Comparison of ENCODE assay signal across 8 cellular contexts in genomic region chr6:127539292-127539691, GRCh38. TPM values are rescaled to one million over a fixed set of nuclear protein-coding genes. Genes with fewer than 3 reads are reported as not detected.
DNase-seq lines count a peak whose midpoint lies in the region; ATAC-seq, FAIRE-seq and TF ChIP-seq lines count a peak whose summit lies in the region.

No MANE protein-coding gene starts in this region.

- peak; percentile 46 to 54 for TF ChIP-seq RAD21 in K562 (CRISPR knock-in tag; conservative IDR thresholded peaks at IDR 0.05 in 1 of 2, IDR thresholded peaks at IDR 0.05 in 1 of 2)

- no peak for FAIRE-seq in K562 (lab: Jason Lieb, UNC)

- CTCF ChIA-PET in K562 (lab: Yijun Ruan, JAX; ENCODE audit: low intra/inter-chr PET ratio), result interaction anchor here (0.6 to 1.3 kb wide), 3 partner anchors 74 to 237 kb away, joined by 3 to 8 read pairs (median 4); no protein-coding TSS in a partner anchor

- in situ Hi-C loops in K562 (cut with MboI), result no loop called here

- no peaks in the 10 kb centered on the region for H3K27me3 ChIP-seq in K562 (ENCODE audit: control insufficient read depth in 2 of 2, insufficient read depth in 2 of 2, low read length in 2 of 2)
- H3K27me3 ChIP-seq in ovary, result no peaks in the 10 kb centered on the region

- H3K9me1 ChIP-seq in K562 (ENCODE audit: control insufficient read depth, insufficient read depth, low read length), result no peaks in the 10 kb centered on the region

- BruUV-seq in K562 (replicated peaks; lab: Mats Ljungman, UMichigan), result no TSS peak

- H3K36me3 ChIP-seq in K562 (ENCODE audit: control insufficient read depth, insufficient read depth, low read length) (no peaks in the 10 kb centered on the region), ovary (no peaks in the 10 kb centered on the region)

- WGBS in K562 (ENCODE audit: insufficient coverage, low coverage, missing lambda C conversion rate), result 0% methylated on average over 2 of the region's 2 CpGs
- 25 to 34% (median 32%) methylated on average over 2 of the region's 2 CpGs for WGBS in ovary, 3 donors

- H3K4me3 ChIP-seq in K562 (no peak overlapping the region), ovary (no peak overlapping the region)

- no peaks in the 10 kb centered on the region for H3K79me2 ChIP-seq in K562 (ENCODE audit: control insufficient read depth, insufficient read depth, low read length)

- TF ChIP-seq POLR2A in K562 (conservative IDR thresholded peaks at IDR 0.05), result no peak
- no peak for TF ChIP-seq POLR2A in ovary (IDR thresholded peaks at IDR 0.05)

- ATAC-seq in GM18861 (IDR thresholded peaks at IDR 0.05; ENCODE audit: unreplicated experiment) (peak; percentile 61), K562 (0 out of 3 replicates have a peak, but pooled peaks have one; percentile 47)

- no peaks in the 10 kb centered on the region for H4K20me1 ChIP-seq in K562 (replicated peaks; ENCODE audit: control insufficient read depth, insufficient read depth, low read length)

- H3K9me3 ChIP-seq in K562 (replicated peaks; ENCODE audit: control insufficient read depth, insufficient read depth, low read depth, low read length) (no peaks in the 10 kb centered on the region), ovary (no peaks in the 10 kb centered on the region)

- no peak overlapping the region for H3K27ac ChIP-seq in K562 (ENCODE audit: extremely low read depth, low read depth, low read length)
- H3K27ac ChIP-seq in ovary, result no peak overlapping the region

- TF ChIP-seq EP300 in K562 (IDR thresholded peaks at IDR 0.05; ENCODE audit: low read length) (no peak), ovary (IDR thresholded peaks at IDR 0.05) (no peak)

- DNase-seq in AG08395 (ENCODE audit: low spot score) (peak; percentile 54), NCI-H1105 (lab: John Stamatoyannopoulos, UW) (peak; percentile 11), K562 (ENCODE audit: extremely low read depth in 1 of 4, low spot score in 3 of 4) (peak in 1 of 4 experiments; percentile 16), ovary (no peak), activated gamma-delta T cell treated with Interleukin-2 at 50 U/mL for 16 hours (no peak)
- no peak for DNase-seq in stimulated activated CD4-positive, alpha-beta T cell treated with anti-CD3 and anti-CD28 coated beads, Interleukin-1b, Interleukin-23, amount 100 ng/mL, for 48 hours
- DNase-seq in stimulated activated CD4-positive, alpha-beta T cell treated with anti-CD3 and anti-CD28 coated beads, Interleukin-4, amount 100 ng/mL, for 1 hour, result no peak

- TF ChIP-seq CTCF in K562 (IDR thresholded peaks at IDR 0.05 in 2 of 3, conservative IDR thresholded peaks at IDR 0.05 in 1 of 3; ENCODE audit: insufficient read depth in 2 of 3, low read depth in 1 of 3, low read length in 3 of 3), result peak in 1 of 3 experiments; percentile 43; a peak in 2 of 6 replicates
- peak in 2 of 3 donors; percentile 13 to 34 for TF ChIP-seq CTCF in ovary (IDR thresholded peaks at IDR 0.05)

- H2AFZ ChIP-seq in K562 (ENCODE audit: low read depth, low read length), result no peak overlapping the region

- intact Hi-C loops in K562 (cut with micrococcal nuclease), result loop anchor here (2.0 to 5.0 kb wide), 3 partner anchors 74 to 352 kb away; no protein-coding TSS in a partner anchor
- intact Hi-C loops in ovary (cut with DNase I), result loop anchor here in 1 of 4 donors (10.0 kb wide), 1 partner anchor 54 kb away; no protein-coding TSS in a partner anchor

- POLR2A ChIA-PET in K562 (lab: Yijun Ruan, JAX), result no interaction called here

- H3K4me1 ChIP-seq in K562 (replicated peaks in 1 of 2; ENCODE audit: control insufficient read depth in 2 of 2, insufficient read depth in 2 of 2, low read length in 2 of 2) (no peaks in the 10 kb centered on the region), ovary (ENCODE audit: insufficient read depth) (no peaks in the 10 kb centered on the region)

- H3K4me2 ChIP-seq in K562 (ENCODE audit: insufficient read depth, low read length), result no peak overlapping the region

- H3K9ac ChIP-seq in K562 (ENCODE audit: insufficient read depth in 1 of 2, low read depth in 2 of 2, low read length in 2 of 2), result no peak overlapping the region

TF ChIP-seq in K562, 482 proteins besides CTCF, POLR2A, EP300 and RAD21 (continues in another document):
- TF ChIP-seq TRIM24 (IDR thresholded peaks at IDR 0.05) (no peak), E2F8 (IDR thresholded peaks at IDR 0.05; ENCODE audit: low read depth, partially characterized antibody) (no peak), SIX5 (IDR thresholded peaks at IDR 0.05; ENCODE audit: borderline replicate concordance in 1 of 2, insufficient read depth in 1 of 2, low read depth in 1 of 2, low read length in 2 of 2) (no peak), HSF4 (CRISPR knock-in tag; IDR thresholded peaks at IDR 0.05; ENCODE audit: borderline replicate concordance) (no peak), GTF2A2 (tag; IDR thresholded peaks at IDR 0.05) (no peak), OTX1 (CRISPR knock-in tag; IDR thresholded peaks at IDR 0.05) (no peak), CCNT2 (IDR thresholded peaks at IDR 0.05; ENCODE audit: borderline replicate concordance, extremely low read depth, insufficient read length, low read depth, low read length) (no peak), ZEB2 (IDR thresholded peaks at IDR 0.05) (no peak), NR1H2 (CRISPR knock-in tag; IDR thresholded peaks at IDR 0.05) (no peak), ATF1 (CRISPR knock-in tag; IDR thresholded peaks at IDR 0.05) (no peak), ATF1 (tag; IDR thresholded peaks at IDR 0.05) (no peak), ZBTB43 (CRISPR knock-in tag; IDR thresholded peaks at IDR 0.05) (no peak), LEF1 (IDR thresholded peaks at IDR 0.05) (no peak), ZNF431 (CRISPR knock-in tag; IDR thresholded peaks at IDR 0.05) (no peak), WHSC1 (IDR thresholded peaks at IDR 0.05; ENCODE audit: low read length) (no peak), RUNX1 (IDR thresholded peaks at IDR 0.05; ENCODE audit: low read depth) (no peak), CXXC5 (CRISPR knock-in tag; IDR thresholded peaks at IDR 0.05) (no peak), BRD4 (IDR thresholded peaks at IDR 0.05) (no peak), PREB (CRISPR knock-in tag; IDR thresholded peaks at IDR 0.05) (no peak)

RNA-seq across cellular contexts. Expression of gene C6orf58, which starts 37.7 kb away (rescaled TPM):
- total RNA-seq in K562 (2011; cell fraction: chromatin; rRNA removed; ENCODE audit: low replicate concordance), result not detected in 2 replicates
- total RNA-seq in K562 (2011; cell fraction: nucleolus; rRNA removed), result not detected in 2 replicates
- total RNA-seq in K562 (2011; cell fraction: nucleoplasm; rRNA removed), result not detected in 2 replicates
- total RNA-seq in K562 (2014; rRNA removed) (not detected in 2 replicates), K562 (2014; rRNA removed; fragmentation: Illumina TruSeq; extraction: Trizol) (not detected in 2 replicates), K562 (2015; rRNA removed; fragmentation: Illumina TruSeq; extraction: Trizol) (not detected in 2 replicates), K562 (2021) (not detected in 2 replicates), ovary (under 1 TPM in 1 of 7 donors, not detected in 6; 0.74 TPM)
- polyA plus RNA-seq in K562 (2011; rRNA removed) (not detected in 2 replicates), K562 (2014; fragmentation: Illumina TruSeq; extraction: Trizol) (not detected in 2 replicates), K562 (2014; fragmentation: Nextera tagmentation; extraction: Ambion mirVana) (under 1 TPM in 1 of 2 experiments, not detected in 1; 0.04 TPM), K562 (2014; rRNA removed) (not detected in 2 replicates), ovary (not detected)
- not detected in 2 replicates for polyA plus RNA-seq in K562 (2011; cell fraction: cytosol; rRNA removed)
- not detected in 2 replicates for polyA plus RNA-seq in K562 (2011; cell fraction: nucleus; rRNA removed)
- not detected in 2 replicates for polyA plus RNA-seq in K562 (2012)
- not detected in 2 replicates for polyA minus RNA-seq in K562 (2011; rRNA and poly(A)+ RNA removed)
- not detected in 2 replicates for polyA minus RNA-seq in K562 (2011; cell fraction: cytosol; rRNA and poly(A)+ RNA removed)
- not detected in 2 replicates for polyA minus RNA-seq in K562 (2011; cell fraction: nucleus; rRNA and poly(A)+ RNA removed)

Comparison
In these comparisons a context has a peak if more than half of its experiments do, and no peak if none do; other contexts are left out.
1. DNase-seq: peak in AG08395 (single experiment) and NCI-H1105 (single experiment); none in ovary (0 of 5), stimulated activated CD4-positive, alpha-beta T cell treated with anti-CD3 and anti-CD28 coated beads, Interleukin-1b, Interleukin-23, amount 100 ng/mL, for 48 hours (single experiment), activated gamma-delta T cell treated with Interleukin-2 at 50 U/mL for 16 hours (single experiment) and stimulated activated CD4-positive, alpha-beta T cell treated with anti-CD3 and anti-CD28 coated beads, Interleukin-4, amount 100 ng/mL, for 1 hour (single experiment).